ENCODE assay signal across 26 cellular contexts in genomic region chr16:15858921-15859668, GRCh38. TPM values are rescaled to one million over a fixed set of nuclear protein-coding genes. Genes with fewer than 3 reads are reported as not detected.
A peak's percentile ranks its signal among the peaks of the same experiment; 100 is the strongest.
DNase-seq lines count a peak whose midpoint lies in the region; TF ChIP-seq lines count a peak whose summit lies in the region.
"Had no signal": no experiment of that assay in that cellular context is flagged by ENCODE, and none has a peak within 500 bp of the region (broad histone marks: within the 10 kb centered on the region; RNA-seq: fewer than 3 reads in every experiment).

No MANE protein-coding gene starts in this region.

- H4K8ac ChIP-seq in H9 (replicated peaks; ENCODE audit: insufficient read length, low read depth, low read length) (no peak overlapping the region), mesenchymal stem cell (ENCODE audit: low read length) (no peak overlapping the region)

- H3K9me3 ChIP-seq in H9 (ENCODE audit: control insufficient read depth, low read depth, low read length) (no peaks in the 10 kb centered on the region), breast epithelium (no peaks in the 10 kb centered on the region), muscle layer of duodenum (ENCODE audit: control insufficient read depth in 1 of 2, low read length in 2 of 2) (no peaks in the 10 kb centered on the region), stomach (no peaks in the 10 kb centered on the region), mesenchymal stem cell (ENCODE audit: control insufficient read depth, low read length) (no peaks in the 10 kb centered on the region)
- H3K9me3 ChIP-seq: BE2C, pancreas, thyroid gland had no signal

- H3K4me1 Mint-ChIP-seq in H9 = peaks cover 12 to 14% of the 10 kb centered on the region in 2 experiments

- H3K4me2 ChIP-seq in H9 (ENCODE audit: insufficient read depth, insufficient read length, low read length) = no peak overlapping the region
- no peak overlapping the region for H3K4me2 ChIP-seq in mesenchymal stem cell (ENCODE audit: low read length, poor library complexity, severe bottlenecking)

- H4K20me1 ChIP-seq in H9 (ENCODE audit: control insufficient read depth, insufficient read depth, insufficient read length) = no peaks in the 10 kb centered on the region

- H2BK15ac ChIP-seq in H9 (ENCODE audit: low read depth, low read length) = no peak overlapping the region
- no peak overlapping the region for H2BK15ac ChIP-seq in mesenchymal stem cell (ENCODE audit: low read depth, poor library complexity, severe bottlenecking)

- no peak overlapping the region for H4K5ac ChIP-seq in H9 (ENCODE audit: insufficient read length, low read depth, low read length)

- no peak overlapping the region for H2AK5ac ChIP-seq in H9 (ENCODE audit: insufficient read length, low read length)
- H2AK5ac ChIP-seq in mesenchymal stem cell (ENCODE audit: low read length, severe bottlenecking) = no peak overlapping the region

- 0 out of 7 replicates have a peak overlapping the region, but pooled peaks of 1 of the 3 experiments have one; percentile 58 for H3K27ac Mint-ChIP-seq in H9
- H3K27ac Mint-ChIP-seq: activated CD4-positive, alpha-beta memory T cell treated with anti-CD3 and anti-CD28 coated beads, Interleukin-2, amount 10 ng/mL, durations not matched to agents 7 days and 5 days; activated naive CD4-positive, alpha-beta T cell treated with anti-CD3 and anti-CD28 coated beads, Interleukin-2, amount 50 U/mL, for 72 hours; naive thymus-derived CD4-positive, alpha-beta T cell had no signal

- H4K91ac ChIP-seq in H9 (ENCODE audit: insufficient read length, low read depth, low read length) (no peak overlapping the region), mesenchymal stem cell (ENCODE audit: low read length) (no peak overlapping the region)

- H2BK20ac ChIP-seq in H9 (ENCODE audit: low read depth, low read length, poor library complexity, severe bottlenecking) = no peak overlapping the region

- TF ChIP-seq CTCF in H9 (conservative IDR thresholded peaks at IDR 0.05) = no peak
- TF ChIP-seq CTCF in breast epithelium (IDR thresholded peaks at IDR 0.05) = no peak
- no peak for TF ChIP-seq CTCF in stomach (IDR thresholded peaks at IDR 0.05)

- no peak overlapping the region for H3T11ph ChIP-seq in H9 (ENCODE audit: low read length)

- no CpG with 5 or more reads among the region's 12 CpGs for WGBS in H9 (ENCODE audit: extremely low coverage, insufficient read length, low lambda C conversion rate)
- WGBS in stomach, 5 donors = 79 to 90% (median 84%) methylated on average over 12 of the region's 12 CpGs
- 94% methylated on average over 11 of the region's 12 CpGs for WGBS in mesenchymal stem cell

- no peak overlapping the region for H3K27ac ChIP-seq in H9 (ENCODE audit: insufficient read length, low read depth, low read length)
- H3K27ac ChIP-seq in breast epithelium = peak overlapping the region; percentile 65 to 78
- H3K27ac ChIP-seq in muscle layer of duodenum (ENCODE audit: low read length) = peak overlapping the region; percentile 71
- H3K27ac ChIP-seq in stomach = peak overlapping the region in 4 of 5 donors; percentile 54 to 90 (median 83)
- no peak overlapping the region for H3K27ac ChIP-seq in mesenchymal stem cell (ENCODE audit: low read length, poor library complexity, severe bottlenecking)
- H3K27ac ChIP-seq: pancreas, thyroid gland had no signal

- H3K36me3 ChIP-seq in breast epithelium = no peaks in the 10 kb centered on the region
- no peaks in the 10 kb centered on the region for H3K36me3 ChIP-seq in muscle layer of duodenum (ENCODE audit: control insufficient read depth in 1 of 2, insufficient read depth in 2 of 2, low read length in 2 of 2)
- H3K36me3 ChIP-seq in stomach = no peaks in the 10 kb centered on the region
- H3K36me3 ChIP-seq in mesenchymal stem cell (ENCODE audit: control insufficient read depth in 1 of 2, insufficient read depth in 2 of 2, low read depth in 1 of 2, low read length in 2 of 2) = peaks cover 0 to 4% of the 10 kb centered on the region in 2 experiments
- H3K36me3 ChIP-seq: BE2C, pancreas, thyroid gland had no signal

- H3K36me3 Mint-ChIP-seq in H9 (ENCODE audit: insufficient read depth in 1 of 3, low read depth in 3 of 3) = no peaks in the 10 kb centered on the region

- TF ChIP-seq POLR2A in breast epithelium (IDR thresholded peaks at IDR 0.05) (no peak), stomach (IDR thresholded peaks at IDR 0.05) (no peak)

- H3K4me1 ChIP-seq in H9 (ENCODE audit: insufficient read depth, low read length) (no peaks in the 10 kb centered on the region), breast epithelium (peaks cover 4 to 5% of the 10 kb centered on the region in 2 donors), muscle layer of duodenum (ENCODE audit: control insufficient read depth in 1 of 2, insufficient read depth in 2 of 2, low read length in 2 of 2) (peaks cover 0 to 14% of the 10 kb centered on the region in 2 donors), stomach (peaks cover 6 to 27% (median 22%) of the 10 kb centered on the region in 4 donors), mesenchymal stem cell (ENCODE audit: control insufficient read depth, insufficient read depth, low read depth, low read length) (peaks cover 15% of the 10 kb centered on the region)
- H3K4me1 ChIP-seq: BE2C had no signal

- no peak overlapping the region for H2BK120ac ChIP-seq in H9 (ENCODE audit: low read depth, low read length, poor library complexity, severe bottlenecking)
- H2BK120ac ChIP-seq in mesenchymal stem cell (ENCODE audit: low read depth, low read length) = no peak overlapping the region

- H2AFZ ChIP-seq in H9 (ENCODE audit: low read length) (no peak overlapping the region), mesenchymal stem cell (ENCODE audit: low read depth, low read length) (no peak overlapping the region)

- H3K79me2 ChIP-seq in H9 (ENCODE audit: insufficient read depth, low read length) = no peaks in the 10 kb centered on the region

- peaks cover 15% of the 10 kb centered on the region for H3K23me2 ChIP-seq in H9 (ENCODE audit: insufficient read length, low read depth, low read length, poor library complexity, severe bottlenecking)

- no peak overlapping the region for H3K9ac ChIP-seq in H9 (ENCODE audit: extremely low read depth, insufficient read length, low read length)
- no peak overlapping the region for H3K9ac ChIP-seq in mesenchymal stem cell (ENCODE audit: low read length)

- H3K23ac ChIP-seq in H9 (ENCODE audit: insufficient read length, low read depth, low read length) (no peak overlapping the region), mesenchymal stem cell (ENCODE audit: low read length in 2 of 2) (no peak overlapping the region)

- H3K27me3 ChIP-seq in H9 (ENCODE audit: insufficient read depth, low read length) (peaks cover 19% of the 10 kb centered on the region; the same call in 1 of the 2 replicates), breast epithelium (peaks cover 0 to 21% of the 10 kb centered on the region in 2 donors), muscle layer of duodenum (ENCODE audit: low read depth, low read length) (no peaks in the 10 kb centered on the region), stomach (peaks cover 0 to 42% (median 31%) of the 10 kb centered on the region in 3 donors), mesenchymal stem cell (ENCODE audit: control insufficient read depth in 1 of 2, insufficient read depth in 1 of 2, low read length in 2 of 2) (peaks cover 47 to 52% of the 10 kb centered on the region in 2 experiments)
- H3K27me3 ChIP-seq: thyroid gland had no signal

- no peak for TF ChIP-seq EP300 in stomach (IDR thresholded peaks at IDR 0.05)

- H2BK5ac ChIP-seq in H9 (ENCODE audit: insufficient read length, low read length) (no peak overlapping the region), mesenchymal stem cell (ENCODE audit: low read depth, low read length, poor library complexity, severe bottlenecking) (no peak overlapping the region)

- no peak overlapping the region for H3K18ac ChIP-seq in H9 (ENCODE audit: insufficient read length, low read depth, low read length)
- no peak overlapping the region for H3K18ac ChIP-seq in mesenchymal stem cell (ENCODE audit: low read depth in 1 of 2, low read length in 2 of 2)

- H3K27me3 Mint-ChIP-seq in H9 (ENCODE audit: low read depth) = peaks cover 53% of the 10 kb centered on the region

- H2BK12ac ChIP-seq in H9 (ENCODE audit: insufficient read length, low read depth, low read length) (no peak overlapping the region), mesenchymal stem cell (ENCODE audit: low read length in 2 of 2) (no peak overlapping the region)

- H3K4me3 Mint-ChIP-seq in H9 = peak overlapping the region; percentile 46 to 70
- H3K4me3 Mint-ChIP-seq: activated CD4-positive, alpha-beta memory T cell treated with anti-CD3 and anti-CD28 coated beads, Interleukin-2, amount 10 ng/mL, durations not matched to agents 7 days and 5 days had no signal

- no peak overlapping the region for H3K56ac ChIP-seq in H9 (ENCODE audit: insufficient read length, low read depth, low read length)

- DNase-seq in H9 = no peak
- no peak for DNase-seq in breast epithelium (ENCODE audit: low spot score in 2 of 2)
- no peak for DNase-seq in stomach
- no peak for DNase-seq in activated T-cell treated with anti-CD3 and anti-CD28 coated beads for 4 hours
- DNase-seq in mesenchymal stem cell = no peak
- DNase-seq in SKM-1 treated with dmso at 0.1 percent for 144 hours (lab: John Stamatoyannopoulos, UW; ENCODE audit: unreplicated experiment) = no peak
- no peak for DNase-seq in effector CD4-positive, alpha-beta T cell
- DNase-seq: ACHN; activated CD4-positive, alpha-beta memory T cell treated with anti-CD3 and anti-CD28 coated beads, Interleukin-2, amount 10 ng/mL, durations not matched to agents 7 days and 5 days; activated CD4-positive, CD25-positive, alpha-beta regulatory T cell treated with anti-CD3 and anti-CD28 coated beads, Interleukin-2, amount 50 U/mL, for 72 hours; BE2C; DMS53; naive thymus-derived CD4-positive, alpha-beta T cell; NCI-H1105 treated with DMSO at 0.1 percent for 48 hours; NCI-H1930; NCI-H526; stimulated activated CD4-positive, alpha-beta T cell treated with anti-CD3 and anti-CD28 coated beads, Interleukin-15, amount 100 ng/mL, for 24 hours; stimulated activated naive CD8-positive, alpha-beta T cell treated with anti-CD3 and anti-CD28 coated beads, Interleukin-15, Interleukin-2, amounts not matched to agents 100 U/mL and 50 U/mL, for 24 hours; T-helper 1 cell had no signal

- intact Hi-C loops in breast epithelium (cut with DNase I; ENCODE audit: low total_unique reads) = no loop called here
- intact Hi-C loops in stomach (cut with DNase I; ENCODE audit: low total_unique reads) = no loop called here

- H3K79me1 ChIP-seq in H9 (ENCODE audit: insufficient read depth, low read depth, low read length, poor library complexity, severe bottlenecking) = no peaks in the 10 kb centered on the region
- H3K79me1 ChIP-seq in mesenchymal stem cell (replicated peaks; ENCODE audit: low read length, poor library complexity, severe bottlenecking) = no peaks in the 10 kb centered on the region

- H3K4ac ChIP-seq in H9 (ENCODE audit: low read depth, low read length) (no peak overlapping the region), mesenchymal stem cell (ENCODE audit: low read depth in 1 of 2, low read length in 2 of 2) (no peak overlapping the region)

- H3K14ac ChIP-seq in H9 (ENCODE audit: insufficient read depth, low read length) = no peak overlapping the region
- H3K14ac ChIP-seq in mesenchymal stem cell (ENCODE audit: low read length in 2 of 2) = no peak overlapping the region

- H3K9me3 Mint-ChIP-seq in H9 = no peaks in the 10 kb centered on the region
- H3K9me3 Mint-ChIP-seq: activated CD4-positive, alpha-beta memory T cell treated with anti-CD3 and anti-CD28 coated beads, Interleukin-2, amount 10 ng/mL, durations not matched to agents 7 days and 5 days; activated naive CD4-positive, alpha-beta T cell treated with anti-CD3 and anti-CD28 coated beads, Interleukin-2, amount 50 U/mL, for 72 hours; naive thymus-derived CD4-positive, alpha-beta T cell had no signal

- H3K4me3 ChIP-seq in breast epithelium (no peak overlapping the region), muscle layer of duodenum (ENCODE audit: low read depth in 1 of 2, low read length in 2 of 2) (peak overlapping the region in 1 of 2 donors; percentile 1), stomach (no peak overlapping the region), mesenchymal stem cell (ENCODE audit: insufficient read depth in 1 of 2, low read depth in 1 of 2, low read length in 2 of 2) (no peak overlapping the region)

RNA-seq across cellular contexts. Expression of gene MYH11, which starts 2.3 kb away (rescaled TPM):
- total RNA-seq in H9 (2021) (0.42 and 0.88 TPM in 2 replicates), breast epithelium (100 to 1,000 TPM in 1 of 3 donors, 10 to 100 TPM in 2; 11.7 to 144 (median 96.6) TPM), stomach (1,000 to 10,000 TPM in 4 of 5 donors, 100 to 1,000 TPM in 1; 496 to 3,048 (median 1,297) TPM)
- 100 to 1,000 TPM in 1 of 3 donors, 10 to 100 TPM in 2; 33.8 to 494 (median 44.0) TPM for polyA plus RNA-seq in stomach
- polyA plus RNA-seq in mesenchymal stem cell (2013, experiment 1 of 2) = 0.01 TPM
- 0.01 TPM for polyA plus RNA-seq in mesenchymal stem cell (2013, experiment 2 of 2)
- total RNA-seq: G401, H7, SK-MEL-5 had no signal

RNA-seq across cellular contexts. Expression of gene CEP20, which starts 29.3 kb away (rescaled TPM):
- total RNA-seq in H9 (2021) = 36.9 and 43.8 TPM in 2 replicates
- total RNA-seq in breast epithelium = 10 to 100 TPM; 31.8 to 43.9 (median 40.8) TPM
- total RNA-seq in stomach = 10 to 100 TPM in 2 of 5 donors, 1 to 10 TPM in 3; 7.0 to 40.0 (median 8.2) TPM
- polyA plus RNA-seq in stomach = 10 to 100 TPM; 22.2 to 38.3 (median 24.0) TPM
- 28.3 TPM for polyA plus RNA-seq in mesenchymal stem cell (2013, experiment 1 of 2)
- polyA plus RNA-seq in mesenchymal stem cell (2013, experiment 2 of 2) = 27.8 TPM

Comparison
In these comparisons a context has a peak if more than half of its experiments do, and no peak if none do; other contexts are left out.
1. H3K27ac ChIP-seq: peak in breast epithelium (2 of 2), muscle layer of duodenum (single experiment) and stomach (4 of 5); none in H9 (single experiment) and mesenchymal stem cell (single experiment).